16 cellular contexts compared by ENCODE assay signal in the genomic region with DNA sequence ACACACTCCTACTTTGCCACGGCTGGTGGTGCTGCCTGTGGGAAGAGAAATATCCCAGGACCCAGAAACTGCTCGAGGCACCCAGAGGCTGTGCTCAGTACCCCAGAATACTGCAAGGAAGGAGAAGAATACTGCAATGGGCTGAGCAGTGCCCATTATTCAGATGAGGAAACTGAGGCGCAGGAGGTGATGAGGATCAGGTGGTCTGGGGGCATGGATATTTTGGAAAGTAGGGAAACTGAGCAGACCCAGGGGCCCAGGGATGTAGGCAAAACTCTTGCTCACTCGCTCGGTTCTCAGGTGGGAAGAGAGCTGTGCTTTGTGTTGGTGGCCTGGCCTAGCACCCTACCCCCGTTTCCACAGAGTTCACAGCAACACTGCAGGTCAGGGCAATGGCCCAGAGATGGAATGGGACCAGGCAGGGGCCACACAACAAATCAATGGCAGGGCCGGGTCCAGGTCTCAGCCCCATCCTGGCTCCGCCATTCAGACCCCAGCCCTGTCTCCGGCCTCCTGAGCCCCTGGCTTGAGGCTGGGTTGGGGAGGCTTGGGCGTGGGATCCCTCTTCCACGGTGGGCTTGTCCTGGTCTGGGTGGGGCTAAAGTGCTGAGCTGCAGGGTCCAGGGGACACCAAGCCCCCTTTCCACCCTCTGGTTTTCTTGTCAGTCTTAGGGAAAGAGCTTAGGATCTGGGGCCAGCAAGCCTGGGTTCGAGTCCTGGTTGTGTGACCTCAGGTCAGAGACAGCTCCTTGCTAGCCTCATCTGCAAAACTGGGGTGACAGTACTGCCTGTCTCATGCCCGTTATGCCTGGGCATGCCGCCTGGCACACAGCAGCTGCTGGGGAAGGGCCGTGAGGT. TPM values are rescaled to one million over a fixed set of nuclear protein-coding genes. Genes with fewer than 3 reads are reported as not detected.
DNase-seq lines count a peak whose midpoint lies in the region; ATAC-seq, FAIRE-seq and TF ChIP-seq lines count a peak whose summit lies in the region.
"Had no signal": no experiment of that assay in that cellular context is flagged by ENCODE, and none has a peak within 500 bp of the region (broad histone marks: within the 10 kb centered on the region; RNA-seq: fewer than 3 reads in every experiment).

No MANE protein-coding gene starts in this region.

- no peak for FAIRE-seq in GM12891 (lab: Jason Lieb, UNC)
- FAIRE-seq in GM19239 (lab: Jason Lieb, UNC), result no peak

- no peak overlapping the region for H3K27ac Mint-ChIP-seq in CD4-positive, alpha-beta T cell
- no peak overlapping the region for H3K27ac Mint-ChIP-seq in effector memory CD8-positive, alpha-beta T cell
- H3K27ac Mint-ChIP-seq: stimulated activated naive CD8-positive, alpha-beta T cell treated with anti-CD3 and anti-CD28 coated beads, Interleukin-15, Interleukin-2, amounts not matched to agents 100 ng/mL and 50 ng/mL, for 24 hours had no signal

- no peaks in the 10 kb centered on the region for H3K9me3 ChIP-seq in CD4-positive, alpha-beta T cell (ENCODE audit: control insufficient read depth, low read length)

- no peak for TF ChIP-seq CTCF in CD4-positive, alpha-beta T cell (IDR thresholded peaks at IDR 0.05)
- no peak for TF ChIP-seq CTCF in GM13976 (IDR thresholded peaks at IDR 0.05; ENCODE audit: borderline replicate concordance, control extremely low read depth, extremely low read depth, insufficient read depth, missing control alignments)

- peak overlapping the region; percentile 98 for H3K27ac ChIP-seq in CD4-positive, alpha-beta T cell (ENCODE audit: low read depth, low read length)

- H3K4me3 Mint-ChIP-seq in CD4-positive, alpha-beta T cell, result peak overlapping the region; percentile 21
- peak overlapping the region; percentile 62 to 80 for H3K4me3 Mint-ChIP-seq in effector memory CD8-positive, alpha-beta T cell

- POLR2A ChIA-PET in CD4-positive, alpha-beta T cell (lab: Charles Lee), result interaction anchor here (0.8 to 1.3 kb wide), 3 partner anchors 20 to 25 kb away, joined by 3 to 6 read pairs (median 3); no protein-coding TSS in a partner anchor

- CTCF ChIA-PET in CD4-positive, alpha-beta T cell (lab: Charles Lee), result interaction anchor here (2.2 kb wide), 1 partner anchor 25 kb away, joined by 5 read pairs; no protein-coding TSS in a partner anchor

- H3K27me3 Mint-ChIP-seq in CD4-positive, alpha-beta T cell, result no peaks in the 10 kb centered on the region
- H3K27me3 Mint-ChIP-seq in effector memory CD8-positive, alpha-beta T cell, result no peaks in the 10 kb centered on the region
- H3K27me3 Mint-ChIP-seq: stimulated activated naive CD8-positive, alpha-beta T cell treated with anti-CD3 and anti-CD28 coated beads, Interleukin-15, Interleukin-2, amounts not matched to agents 100 ng/mL and 50 ng/mL, for 24 hours had no signal

- peaks cover 55% of the 10 kb centered on the region for H3K4me1 Mint-ChIP-seq in CD4-positive, alpha-beta T cell (ENCODE audit: low read depth)
- peaks cover 45 to 75% of the 10 kb centered on the region in 2 donors for H3K4me1 Mint-ChIP-seq in effector memory CD8-positive, alpha-beta T cell (ENCODE audit: low read depth in 2 of 2)

- no peaks in the 10 kb centered on the region for H3K9me3 Mint-ChIP-seq in CD4-positive, alpha-beta T cell
- no peaks in the 10 kb centered on the region for H3K9me3 Mint-ChIP-seq in effector memory CD8-positive, alpha-beta T cell
- H3K9me3 Mint-ChIP-seq: stimulated activated naive CD8-positive, alpha-beta T cell treated with anti-CD3 and anti-CD28 coated beads, Interleukin-15, Interleukin-2, amounts not matched to agents 100 ng/mL and 50 ng/mL, for 24 hours had no signal

- ATAC-seq in CD4-positive, alpha-beta T cell (ENCODE audit: poor library complexity), result no peak
- ATAC-seq in effector memory CD8-positive, alpha-beta T cell (replicated peaks), result no peak
- ATAC-seq in HG02642 (IDR thresholded peaks at IDR 0.05; ENCODE audit: poor library complexity, unreplicated experiment), result no peak
- ATAC-seq: left colon, Panc1 had no signal

- no peak for TF ChIP-seq POLR2A in GM12891 (IDR thresholded peaks at IDR 0.05; ENCODE audit: low read depth, low read length)
- TF ChIP-seq POLR2A in erythroblast (IDR thresholded peaks at IDR 0.05; ENCODE audit: low read length), result no peak

- in situ Hi-C loops in GM13976 (cut with MboI; ENCODE audit: low sequenced_read_pairs, unreplicated experiment), result no loop called here

- no peak for DNase-seq in CD4-positive, alpha-beta T cell
- DNase-seq in GM13976 (ENCODE audit: low spot score) (peak; percentile 15), posterior vena cava (ENCODE audit: low spot score) (peak; percentile 60), GM12891 (ENCODE audit: insufficient read length, low spot score) (no peak), erythroblast (lab: John Stamatoyannopoulos, UW) (no peak), GM19239 (ENCODE audit: insufficient read length, low spot score) (no peak)
- DNase-seq in effector memory CD8-positive, alpha-beta T cell, result no peak
- DNase-seq: anterior cingulate cortex, left colon, NCI-H1092 treated with DMSO at 0.1 percent for 48 hours, NCI-H510A had no signal

- intact Hi-C loops in CD4-positive, alpha-beta T cell (cut with DNase I, micrococcal nuclease), result no loop called here
- intact Hi-C loops in posterior vena cava (cut with DNase I), result no loop called here

- no peaks in the 10 kb centered on the region for H3K27me3 ChIP-seq in CD4-positive, alpha-beta T cell (ENCODE audit: control insufficient read depth, insufficient read depth, low read length)

- H3K36me3 Mint-ChIP-seq in CD4-positive, alpha-beta T cell (ENCODE audit: low read depth), result no peaks in the 10 kb centered on the region
- H3K36me3 Mint-ChIP-seq in effector memory CD8-positive, alpha-beta T cell (ENCODE audit: insufficient read depth), result peaks cover 37% of the 10 kb centered on the region

TF ChIP-seq in GM12891, 5 proteins besides CTCF, POLR2A, EP300 and RAD21:
- no peak for TF ChIP-seq TAF1 (IDR thresholded peaks at IDR 0.05; ENCODE audit: low read depth, low read length)
- no peak for TF ChIP-seq PAX5 (IDR thresholded peaks at IDR 0.05; ENCODE audit: insufficient read depth, low read length, severe bottlenecking)
- no peak for TF ChIP-seq POLR2AphosphoS5 (IDR thresholded peaks at IDR 0.05; ENCODE audit: low read depth, low read length)
- TF ChIP-seq SPI1 (IDR thresholded peaks at IDR 0.05; ENCODE audit: low read depth, low read length), result no peak
- no peak for TF ChIP-seq POU2F2 (IDR thresholded peaks at IDR 0.05; ENCODE audit: low read depth, low read length)

RNA-seq across cellular contexts. Expression of a gene that starts 33.9 kb away (rescaled TPM):
- total RNA-seq in CD4-positive, alpha-beta T cell, result not detected
- not detected for total RNA-seq in posterior vena cava
- not detected for polyA plus RNA-seq in GM12891 (2012; ENCODE audit: low read depth, missing spikeins)
- total RNA-seq: left colon; osteoblast; T-helper 2 cell treated with Interferon-gamma antibody and Interleukin-4, amounts not matched to agents 100 ng/mL and 5 ng/mL, for 36 hours had no signal

RNA-seq across cellular contexts. Expression of a gene that starts 37.2 kb away (rescaled TPM):
- total RNA-seq in CD4-positive, alpha-beta T cell, result not detected
- not detected for total RNA-seq in posterior vena cava
- not detected for polyA plus RNA-seq in GM12891 (2012; ENCODE audit: low read depth, missing spikeins)
- total RNA-seq: left colon; osteoblast; T-helper 2 cell treated with Interferon-gamma antibody and Interleukin-4, amounts not matched to agents 100 ng/mL and 5 ng/mL, for 36 hours had no signal

Comparison
In these comparisons a context has a peak if more than half of its experiments do, and no peak if none do; other contexts are left out.
1. DNase-seq: peak in GM13976 (single experiment) and posterior vena cava (single experiment); none in CD4-positive, alpha-beta T cell (0 of 10), effector memory CD8-positive, alpha-beta T cell (0 of 3), GM12891 (single experiment), erythroblast (0 of 2) and GM19239 (single experiment).